ENCODE assay signal across 1 cellular context in genomic region chr9:137067860-137068538, GRCh38.
TF ChIP-seq lines count a peak whose summit lies in the region.

No MANE protein-coding gene starts in this region.

TF ChIP-seq in HepG2, 621 proteins besides CTCF, POLR2A, EP300 and RAD21 (continued from another document and continues in another):
- TF ChIP-seq PAXIP1 (CRISPR knock-in tag; conservative IDR thresholded peaks at IDR 0.05) = 0 out of 2 replicates have a peak, but pooled peaks have one; percentile 19
- TF ChIP-seq FOSL2 (CRISPR knock-in tag; IDR thresholded peaks at IDR 0.05) = no peak
- TF ChIP-seq ZNF576 (CRISPR knock-in tag; IDR thresholded peaks at IDR 0.05) = no peak
- TF ChIP-seq BCL6 (CRISPR knock-in tag; IDR thresholded peaks at IDR 0.05) = no peak
- TF ChIP-seq ATRX (CRISPR knock-in tag; IDR thresholded peaks at IDR 0.05; ENCODE audit: borderline replicate concordance) = no peak
- no peak for TF ChIP-seq ZNF616 (CRISPR knock-in tag; IDR thresholded peaks at IDR 0.05; ENCODE audit: low read depth)
- no peak for TF ChIP-seq TCF12 (IDR thresholded peaks at IDR 0.05)
- TF ChIP-seq TCF12 (CRISPR knock-in tag; IDR thresholded peaks at IDR 0.05) = no peak
- TF ChIP-seq HINFP (CRISPR knock-in tag; IDR thresholded peaks at IDR 0.05; ENCODE audit: low read depth) = no peak
- 0 out of 2 replicates have a peak, but pooled peaks have one; percentile 44 for TF ChIP-seq CAMTA2 (CRISPR knock-in tag; IDR thresholded peaks at IDR 0.05; ENCODE audit: borderline replicate concordance)
- no peak for TF ChIP-seq THRA (CRISPR knock-in tag; IDR thresholded peaks at IDR 0.05; ENCODE audit: borderline replicate concordance)
- TF ChIP-seq ARID2 (CRISPR knock-in tag; IDR thresholded peaks at IDR 0.05; ENCODE audit: borderline replicate concordance) = no peak
- no peak for TF ChIP-seq TMF1 (CRISPR knock-in tag; IDR thresholded peaks at IDR 0.05; ENCODE audit: low read depth)
- peak; percentile 68; the same call in 1 of the 2 replicates for TF ChIP-seq MYC (CRISPR knock-in tag; IDR thresholded peaks at IDR 0.05; ENCODE audit: borderline replicate concordance)
- TF ChIP-seq HMGXB4 (CRISPR knock-in tag; IDR thresholded peaks at IDR 0.05; ENCODE audit: borderline replicate concordance in 1 of 2, low read depth in 1 of 2) = peak; percentile 76 to 82; a peak in 3 of 4 replicates
- no peak for TF ChIP-seq CENPX (CRISPR knock-in tag; IDR thresholded peaks at IDR 0.05)
- TF ChIP-seq ZNF543 (CRISPR knock-in tag; IDR thresholded peaks at IDR 0.05) = no peak
- TF ChIP-seq DPF2 (CRISPR knock-in tag; IDR thresholded peaks at IDR 0.05; ENCODE audit: borderline replicate concordance, low read depth) = no peak
- TF ChIP-seq THYN1 (CRISPR knock-in tag; IDR thresholded peaks at IDR 0.05; ENCODE audit: borderline replicate concordance, low read depth) = no peak; the same call in 1 of the 2 replicates
- no peak for TF ChIP-seq SP1 (IDR thresholded peaks at IDR 0.05)
- no peak for TF ChIP-seq SP1 (CRISPR knock-in tag; IDR thresholded peaks at IDR 0.05)
- TF ChIP-seq FOXO4 (CRISPR knock-in tag; conservative IDR thresholded peaks at IDR 0.05) = no peak
- no peak for TF ChIP-seq THAP7 (CRISPR knock-in tag; IDR thresholded peaks at IDR 0.05)
- no peak for TF ChIP-seq ATF7 (IDR thresholded peaks at IDR 0.05)
- 0 out of 2 replicates have a peak, but pooled peaks have one; percentile 16 for TF ChIP-seq ATF7 (CRISPR knock-in tag; IDR thresholded peaks at IDR 0.05)
- TF ChIP-seq MAZ (IDR thresholded peaks at IDR 0.05; ENCODE audit: borderline replicate concordance, low read depth, low read length) = 0 out of 2 replicates have a peak, but pooled peaks have one; percentile 27
- TF ChIP-seq MAZ (CRISPR knock-in tag; IDR thresholded peaks at IDR 0.05; ENCODE audit: low read depth) = peak; percentile 33
- TF ChIP-seq NR2F2 (IDR thresholded peaks at IDR 0.05; ENCODE audit: borderline replicate concordance, low read depth) = no peak; the same call in 1 of the 2 replicates
- TF ChIP-seq KMT2A (CRISPR knock-in tag; IDR thresholded peaks at IDR 0.05) = no peak
- no peak for TF ChIP-seq ZFYVE20 (CRISPR knock-in tag; IDR thresholded peaks at IDR 0.05; ENCODE audit: borderline replicate concordance, low read depth)
- no peak for TF ChIP-seq ZNF20 (CRISPR knock-in tag; IDR thresholded peaks at IDR 0.05)
- TF ChIP-seq ZNF513 (CRISPR knock-in tag; conservative IDR thresholded peaks at IDR 0.05) = no peak
- TF ChIP-seq ZNF510 (CRISPR knock-in tag; IDR thresholded peaks at IDR 0.05; ENCODE audit: low read depth) = no peak
- TF ChIP-seq POGK (CRISPR knock-in tag; conservative IDR thresholded peaks at IDR 0.05) = no peak
- TF ChIP-seq MED13 (CRISPR knock-in tag; IDR thresholded peaks at IDR 0.05) = no peak
- no peak for TF ChIP-seq ETV6 (CRISPR knock-in tag; conservative IDR thresholded peaks at IDR 0.05)
- TF ChIP-seq ZBTB7B (CRISPR knock-in tag; IDR thresholded peaks at IDR 0.05) = 0 out of 2 replicates have a peak, but pooled peaks have one; percentile 22
- TF ChIP-seq CEBPB (IDR thresholded peaks at IDR 0.05; ENCODE audit: borderline replicate concordance, low read depth, low read length) = peak; percentile 30; the same call in 1 of the 2 replicates
- peak; percentile 79; the same call in 1 of the 2 replicates for TF ChIP-seq ZSCAN25 (CRISPR knock-in tag; IDR thresholded peaks at IDR 0.05)
- TF ChIP-seq ATM (IDR thresholded peaks at IDR 0.05; ENCODE audit: borderline replicate concordance) = no peak
- TF ChIP-seq MATR3 (CRISPR knock-in tag; IDR thresholded peaks at IDR 0.05) = no peak
- TF ChIP-seq ZNF432 (CRISPR knock-in tag; IDR thresholded peaks at IDR 0.05; ENCODE audit: borderline replicate concordance) = no peak
- TF ChIP-seq ZNF891 (CRISPR knock-in tag; IDR thresholded peaks at IDR 0.05) = no peak
- peak; percentile 95; the same call in 1 of the 2 replicates for TF ChIP-seq ZNF414 (CRISPR knock-in tag; IDR thresholded peaks at IDR 0.05)
